In genomic region chr1:175969236-175969635, GRCh38 we compare ENCODE assay signal across 1 cellular context.
TF ChIP-seq lines count a peak whose summit lies in the region.

No MANE protein-coding gene starts in this region.

TF ChIP-seq in IMR-90, 13 proteins besides CTCF, POLR2A, EP300 and RAD21 (continued from another document):
- TF ChIP-seq, protein P1, sequence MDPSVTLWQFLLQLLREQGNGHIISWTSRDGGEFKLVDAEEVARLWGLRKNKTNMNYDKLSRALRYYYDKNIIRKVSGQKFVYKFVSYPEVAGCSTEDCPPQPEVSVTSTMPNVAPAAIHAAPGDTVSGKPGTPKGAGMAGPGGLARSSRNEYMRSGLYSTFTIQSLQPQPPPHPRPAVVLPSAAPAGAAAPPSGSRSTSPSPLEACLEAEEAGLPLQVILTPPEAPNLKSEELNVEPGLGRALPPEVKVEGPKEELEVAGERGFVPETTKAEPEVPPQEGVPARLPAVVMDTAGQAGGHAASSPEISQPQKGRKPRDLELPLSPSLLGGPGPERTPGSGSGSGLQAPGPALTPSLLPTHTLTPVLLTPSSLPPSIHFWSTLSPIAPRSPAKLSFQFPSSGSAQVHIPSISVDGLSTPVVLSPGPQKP (IDR thresholded peaks at IDR 0.05; ENCODE audit: borderline replicate concordance, low read depth, low read length), result no peak
- TF ChIP-seq CHD1 (IDR thresholded peaks at IDR 0.05; ENCODE audit: low read depth, low read length), result no peak
- no peak for TF ChIP-seq MXI1 (IDR thresholded peaks at IDR 0.05; ENCODE audit: borderline replicate concordance, low read depth, low read length)
- no peak for TF ChIP-seq RFX5 (IDR thresholded peaks at IDR 0.05; ENCODE audit: low read depth, low read length)
- no peak for TF ChIP-seq USF2 (IDR thresholded peaks at IDR 0.05; ENCODE audit: low read depth, low read length)
- no peak for TF ChIP-seq SMC3 (IDR thresholded peaks at IDR 0.05; ENCODE audit: low read depth, low read length)
- TF ChIP-seq CEBPB (IDR thresholded peaks at IDR 0.05; ENCODE audit: low read depth, low read length), result no peak
- TF ChIP-seq MAZ (IDR thresholded peaks at IDR 0.05; ENCODE audit: borderline replicate concordance, low read depth, low read length), result no peak
- TF ChIP-seq RCOR1 (IDR thresholded peaks at IDR 0.05; ENCODE audit: insufficient replicate concordance, low read length), result no peak
TF ChIP-seq in IMR-90: peak in this region for 0.
